Comparison of ENCODE assay signal across 17 cellular contexts in genomic region chr2:65388626-65389390, GRCh38. TPM values are rescaled to one million over a fixed set of nuclear protein-coding genes. Genes with fewer than 3 reads are reported as not detected.
DNase-seq lines count a peak whose midpoint lies in the region; ATAC-seq, FAIRE-seq and TF ChIP-seq lines count a peak whose summit lies in the region.
"Had no signal": no experiment of that assay in that cellular context is flagged by ENCODE, and none has a peak within 500 bp of the region (broad histone marks: within the 10 kb centered on the region; RNA-seq: fewer than 3 reads in every experiment).

No MANE protein-coding gene starts in this region.

- H3K36me3 ChIP-seq in Panc1 (ENCODE audit: control insufficient read depth, insufficient read depth, low read length), result no peaks in the 10 kb centered on the region
- H3K36me3 ChIP-seq in bronchial epithelial cell (ENCODE audit: control insufficient read depth, insufficient read depth, low read length), result no peaks in the 10 kb centered on the region
- H3K36me3 ChIP-seq in tibial artery, result no peaks in the 10 kb centered on the region
- H3K36me3 ChIP-seq: colonic mucosa had no signal

- CTCF ChIA-PET in Panc1 (lab: Charles Lee), result no interaction called here

- TF ChIP-seq CTCF in Panc1 (IDR thresholded peaks at IDR 0.05) (no peak), bronchial epithelial cell (IDR thresholded peaks at IDR 0.05; ENCODE audit: insufficient read depth, low read length, severe bottlenecking) (no peak), tibial artery (IDR thresholded peaks at IDR 0.05) (no peak)

- H3K4me1 Mint-ChIP-seq in stimulated activated memory B cell treated with anti-CD40 and anti-IgM and Interleukin-4, amounts not matched to agents 10 μg/mL and 1 μg/mL and 100 μg/mL, for 72 hours, result peaks cover 61% of the 10 kb centered on the region

- H3K27ac ChIP-seq in Panc1 (ENCODE audit: low read length) (peak overlapping the region; percentile 26; the same call in 1 of the 2 replicates), tibial artery (no peak overlapping the region)
- H3K27ac ChIP-seq: colonic mucosa had no signal

- no peak overlapping the region for H3K4me3 Mint-ChIP-seq in stimulated activated memory B cell treated with anti-CD40 and anti-IgM and Interleukin-4, amounts not matched to agents 10 μg/mL and 1 μg/mL and 100 μg/mL, for 72 hours
- H3K4me3 Mint-ChIP-seq: activated CD8-positive, alpha-beta memory T cell treated with anti-CD3 and anti-CD28 coated beads, Interleukin-2, amount 10 ng/mL, durations not matched to agents 7 days and 5 days; immature natural killer cell; nephron had no signal

- ATAC-seq in Panc1, result no peak
- ATAC-seq in stimulated activated memory B cell treated with anti-CD40 and anti-IgM and Interleukin-4, amounts not matched to agents 10 μg/mL and 1 μg/mL and 100 μg/mL, for 72 hours, result no peak
- no peak for ATAC-seq in HG03432 (IDR thresholded peaks at IDR 0.05; ENCODE audit: unreplicated experiment)
- no peak for ATAC-seq in GM18519 (IDR thresholded peaks at IDR 0.05; ENCODE audit: low FRiP score, unreplicated experiment)
- ATAC-seq: activated CD8-positive, alpha-beta memory T cell treated with anti-CD3 and anti-CD28 coated beads, Interleukin-2, amount 10 ng/mL, durations not matched to agents 7 days and 5 days had no signal

- no TSS peak for BruUV-seq in Panc1 (replicated peaks; lab: Mats Ljungman, UMichigan)

- H3K4me1 ChIP-seq in Panc1 (ENCODE audit: control insufficient read depth, insufficient read depth, low read length), result peaks cover 70% of the 10 kb centered on the region
- peaks cover 0 to 28% (median 11%) of the 10 kb centered on the region in 4 donors for H3K4me1 ChIP-seq in tibial artery

- H3K9me3 ChIP-seq in Panc1 (ENCODE audit: control insufficient read depth, insufficient read depth, low read depth, low read length) (no peaks in the 10 kb centered on the region), tibial artery (no peaks in the 10 kb centered on the region)
- H3K9me3 ChIP-seq: colonic mucosa had no signal

- no peak for DNase-seq in Panc1 (ENCODE audit: low read depth, low spot score)
- peak; percentile 62 for DNase-seq in bronchial epithelial cell (ENCODE audit: low read depth)
- no peak for DNase-seq in EL
- DNase-seq in tibial artery, result no peak
- DNase-seq: activated CD4-positive, CD25-positive, alpha-beta regulatory T cell; activated CD8-positive, alpha-beta memory T cell treated with anti-CD3 and anti-CD28 coated beads, Interleukin-2, amount 10 ng/mL, durations not matched to agents 7 days and 5 days; activated effector memory CD4-positive, alpha-beta T cell treated with anti-CD3 and anti-CD28 coated beads, Interleukin-2, amount 50 U/mL, for 16 hours; aorta; colonic mucosa; immature natural killer cell; NCI-H1092; NCI-H526 had no signal

- H3K9me3 Mint-ChIP-seq in stimulated activated memory B cell treated with anti-CD40 and anti-IgM and Interleukin-4, amounts not matched to agents 10 μg/mL and 1 μg/mL and 100 μg/mL, for 72 hours, result no peaks in the 10 kb centered on the region
- H3K9me3 Mint-ChIP-seq: immature natural killer cell, nephron had no signal

- in situ Hi-C loops in Panc1 (cut with HindIII; ENCODE audit: low pct_unique_long_range_greater_than_20kb, low sequenced_read_pairs), result no loop called here

- peak overlapping the region; percentile 75 for H3K27ac Mint-ChIP-seq in stimulated activated memory B cell treated with anti-CD40 and anti-IgM and Interleukin-4, amounts not matched to agents 10 μg/mL and 1 μg/mL and 100 μg/mL, for 72 hours
- H3K27ac Mint-ChIP-seq: activated CD8-positive, alpha-beta memory T cell treated with anti-CD3 and anti-CD28 coated beads, Interleukin-2, amount 10 ng/mL, durations not matched to agents 7 days and 5 days; nephron had no signal

- H3K4me3 ChIP-seq in Panc1 (ENCODE audit: low read depth in 2 of 2, low read length in 2 of 2) (no peak overlapping the region), bronchial epithelial cell (ENCODE audit: low read depth, low read length) (no peak overlapping the region), tibial artery (no peak overlapping the region)
- H3K4me3 ChIP-seq: colonic mucosa had no signal

- FAIRE-seq in bronchial epithelial cell (lab: Jason Lieb, UNC), result no peak

- intact Hi-C loops in Panc1 (cut with micrococcal nuclease; ENCODE audit: unreplicated experiment), result no loop called here
- intact Hi-C loops in tibial artery (cut with DNase I; ENCODE audit: low total_unique reads), result no loop called here

- peaks cover 40% of the 10 kb centered on the region for H3K27me3 Mint-ChIP-seq in stimulated activated memory B cell treated with anti-CD40 and anti-IgM and Interleukin-4, amounts not matched to agents 10 μg/mL and 1 μg/mL and 100 μg/mL, for 72 hours

- no peaks in the 10 kb centered on the region for H3K27me3 ChIP-seq in Panc1 (ENCODE audit: control insufficient read depth, insufficient read depth, low read length)
- H3K27me3 ChIP-seq in bronchial epithelial cell (ENCODE audit: control insufficient read depth, insufficient read depth, low read length), result no peaks in the 10 kb centered on the region
- no peaks in the 10 kb centered on the region for H3K27me3 ChIP-seq in tibial artery
- H3K27me3 ChIP-seq: colonic mucosa had no signal

- H3K36me3 Mint-ChIP-seq in stimulated activated memory B cell treated with anti-CD40 and anti-IgM and Interleukin-4, amounts not matched to agents 10 μg/mL and 1 μg/mL and 100 μg/mL, for 72 hours, result peaks cover 4% of the 10 kb centered on the region
- H3K36me3 Mint-ChIP-seq: activated CD8-positive, alpha-beta memory T cell treated with anti-CD3 and anti-CD28 coated beads, Interleukin-2, amount 10 ng/mL, durations not matched to agents 7 days and 5 days; immature natural killer cell had no signal

- POLR2A ChIA-PET in Panc1 (lab: Charles Lee), result interaction anchor here (0.5 kb wide), 1 partner anchor 161 kb away, joined by 4 read pairs; the partner anchor contains the start of gene ACTR2

- peak; percentile 2 for TF ChIP-seq POLR2A in GM18526 (IDR thresholded peaks at IDR 0.05; ENCODE audit: extremely low read depth, insufficient read length)

RNA-seq across cellular contexts. Expression of gene SPRED2, which starts 43.6 kb away (rescaled TPM):
- total RNA-seq in Panc1 (2021; ENCODE audit: unreplicated experiment) (60.1 TPM), bronchial epithelial cell (2.4 and 3.4 TPM in 2 replicates)
- 61.0 TPM for polyA plus RNA-seq in Panc1 (2012; ENCODE audit: insufficient read length)

Comparison
In these comparisons a context has a peak if more than half of its experiments do, and no peak if none do; other contexts are left out.
1. RNA of gene SPRED2, which starts 43.6 kb away (total RNA-seq): 60.1 TPM in Panc1 (single experiment); 2.4 to 3.4 TPM in bronchial epithelial cell; every median in the first group is over 10 times any median in the second.